In genomic region chr1:204507317-204508105, GRCh38 we compare ENCODE assay signal across 7 cellular contexts. TPM values are rescaled to one million over a fixed set of nuclear protein-coding genes. Genes with fewer than 3 reads are reported as not detected.
DNase-seq lines count a peak whose midpoint lies in the region; ATAC-seq and TF ChIP-seq lines count a peak whose summit lies in the region.

No MANE protein-coding gene starts in this region.

- H3K79me2 ChIP-seq in osteoblast (ENCODE audit: insufficient read depth, low read length) = no peaks in the 10 kb centered on the region

- no peaks in the 10 kb centered on the region for H3K27me3 ChIP-seq in osteoblast (ENCODE audit: insufficient read depth, low read length)

- H3K27ac Mint-ChIP-seq in activated CD8-positive, alpha-beta T cell treated with anti-CD3 and anti-CD28 coated beads, Interleukin-2, amount 10 ng/mL, durations not matched to agents 7 days and 5 days = peak overlapping the region; percentile 97
- H3K27ac Mint-ChIP-seq in glutamatergic neuron (ENCODE audit: unreplicated experiment) = peak overlapping the region; percentile 97

- CTCF ChIA-PET in activated CD8-positive, alpha-beta T cell treated with anti-CD3 and anti-CD28 coated beads, Interleukin-2, amount 10 ng/mL, durations not matched to agents 7 days and 5 days (lab: Charles Lee) = interaction anchor here (1.2 to 18.9 kb wide), 16 partner anchors 9 to 300 kb away, joined by 4 to 1090 read pairs (median 10); partner anchors contain the start of genes MDM4 and PIK3C2B

- POLR2A ChIA-PET in activated CD8-positive, alpha-beta T cell treated with anti-CD3 and anti-CD28 coated beads, Interleukin-2, amount 10 ng/mL, durations not matched to agents 7 days and 5 days (lab: Charles Lee) = interaction anchor here (0.8 to 4.1 kb wide), 11 partner anchors 9 to 100 kb away, joined by 3 to 87 read pairs (median 5); partner anchors contain the start of genes MDM4 and PIK3C2B

- no peaks in the 10 kb centered on the region for H3K27me3 Mint-ChIP-seq in activated CD8-positive, alpha-beta T cell treated with anti-CD3 and anti-CD28 coated beads, Interleukin-2, amount 10 ng/mL, durations not matched to agents 7 days and 5 days (ENCODE audit: low read depth)
- peaks cover 19% of the 10 kb centered on the region for H3K27me3 Mint-ChIP-seq in glutamatergic neuron (ENCODE audit: unreplicated experiment)

- no peaks in the 10 kb centered on the region for H3K9me3 ChIP-seq in osteoblast (ENCODE audit: low read depth, low read length)

- H3K27ac ChIP-seq in osteoblast (ENCODE audit: low read depth, low read length) = peak overlapping the region; percentile 66

- peaks cover 46% of the 10 kb centered on the region for H3K4me1 Mint-ChIP-seq in activated CD8-positive, alpha-beta T cell treated with anti-CD3 and anti-CD28 coated beads, Interleukin-2, amount 10 ng/mL, durations not matched to agents 7 days and 5 days (ENCODE audit: low read depth)
- peaks cover 8% of the 10 kb centered on the region for H3K4me1 Mint-ChIP-seq in glutamatergic neuron (ENCODE audit: low read depth, unreplicated experiment)

- ATAC-seq in HG02642 (IDR thresholded peaks at IDR 0.05; ENCODE audit: poor library complexity, unreplicated experiment) = peak; percentile 6
- peak; percentile 27 for ATAC-seq in activated CD8-positive, alpha-beta T cell treated with anti-CD3 and anti-CD28 coated beads, Interleukin-2, amount 10 ng/mL, durations not matched to agents 7 days and 5 days
- no peak for ATAC-seq in GM18517 (IDR thresholded peaks at IDR 0.05; ENCODE audit: unreplicated experiment)

- H4K20me1 ChIP-seq in osteoblast (ENCODE audit: insufficient read depth, low read length) = no peaks in the 10 kb centered on the region

- TF ChIP-seq CTCF in glutamatergic neuron (IDR thresholded peaks at IDR 0.05; ENCODE audit: partially characterized antibody, unreplicated experiment) = no peak
- TF ChIP-seq CTCF in osteoblast (IDR thresholded peaks at IDR 0.05; ENCODE audit: extremely low read depth, low read depth, low read length) = no peak

- H3K4me3 Mint-ChIP-seq in activated CD8-positive, alpha-beta T cell treated with anti-CD3 and anti-CD28 coated beads, Interleukin-2, amount 10 ng/mL, durations not matched to agents 7 days and 5 days = peak overlapping the region; percentile 88
- peak overlapping the region; percentile 97 for H3K4me3 Mint-ChIP-seq in glutamatergic neuron (ENCODE audit: unreplicated experiment)

- peaks cover 8% of the 10 kb centered on the region for H3K36me3 Mint-ChIP-seq in activated CD8-positive, alpha-beta T cell treated with anti-CD3 and anti-CD28 coated beads, Interleukin-2, amount 10 ng/mL, durations not matched to agents 7 days and 5 days (ENCODE audit: low read depth)
- H3K36me3 Mint-ChIP-seq in glutamatergic neuron (ENCODE audit: unreplicated experiment) = peaks cover 7% of the 10 kb centered on the region

- H3K9me3 Mint-ChIP-seq in activated CD8-positive, alpha-beta T cell treated with anti-CD3 and anti-CD28 coated beads, Interleukin-2, amount 10 ng/mL, durations not matched to agents 7 days and 5 days (ENCODE audit: insufficient read depth) = no peaks in the 10 kb centered on the region
- peaks cover 24% of the 10 kb centered on the region for H3K9me3 Mint-ChIP-seq in glutamatergic neuron (ENCODE audit: unreplicated experiment)

- no peaks in the 10 kb centered on the region for H3K36me3 ChIP-seq in osteoblast (ENCODE audit: insufficient read depth, low read length)

- peak overlapping the region; percentile 70 for H3K4me3 ChIP-seq in osteoblast (ENCODE audit: insufficient read depth, low read length)

- peak overlapping the region; percentile 96 for H2AFZ ChIP-seq in osteoblast (ENCODE audit: low read length)

- DNase-seq in EL (peak; percentile 73), NCI-H2171 treated with DMSO at 0.1 percent for 48 hours (lab: John Stamatoyannopoulos, UW) (peak; percentile 72), glutamatergic neuron (peak; percentile 61), osteoblast (ENCODE audit: insufficient read length, low spot score, missing footprints) (no peak)
- DNase-seq in activated CD8-positive, alpha-beta T cell treated with anti-CD3 and anti-CD28 coated beads, Interleukin-2, amount 10 ng/mL, durations not matched to agents 7 days and 5 days = peak; percentile 46

- no peaks in the 10 kb centered on the region for H3K4me1 ChIP-seq in osteoblast (ENCODE audit: insufficient read depth, low read length)

- H3K4me2 ChIP-seq in osteoblast (ENCODE audit: insufficient read depth, low read length) = peak overlapping the region; percentile 86

RNA-seq across cellular contexts. Expression of gene MDM4, which starts 8.7 kb away (rescaled TPM):
- 10 to 100 TPM; 72.2 to 72.4 TPM for total RNA-seq in activated CD8-positive, alpha-beta T cell treated with anti-CD3 and anti-CD28 coated beads, Interleukin-2, amount 10 ng/mL, durations not matched to agents 7 days and 5 days
- total RNA-seq in glutamatergic neuron (ENCODE audit: unreplicated experiment) (93.9 TPM), osteoblast (40.2 and 47.7 TPM in 2 replicates)

RNA-seq across cellular contexts. Expression of gene PIK3C2B, which starts 12.9 kb away (rescaled TPM):
- total RNA-seq in activated CD8-positive, alpha-beta T cell treated with anti-CD3 and anti-CD28 coated beads, Interleukin-2, amount 10 ng/mL, durations not matched to agents 7 days and 5 days = 10 to 100 TPM; 26.2 to 28.4 TPM
- total RNA-seq in glutamatergic neuron (ENCODE audit: unreplicated experiment) (156 TPM), osteoblast (0.36 and 2.1 TPM in 2 replicates)
